In the genomic region with DNA sequence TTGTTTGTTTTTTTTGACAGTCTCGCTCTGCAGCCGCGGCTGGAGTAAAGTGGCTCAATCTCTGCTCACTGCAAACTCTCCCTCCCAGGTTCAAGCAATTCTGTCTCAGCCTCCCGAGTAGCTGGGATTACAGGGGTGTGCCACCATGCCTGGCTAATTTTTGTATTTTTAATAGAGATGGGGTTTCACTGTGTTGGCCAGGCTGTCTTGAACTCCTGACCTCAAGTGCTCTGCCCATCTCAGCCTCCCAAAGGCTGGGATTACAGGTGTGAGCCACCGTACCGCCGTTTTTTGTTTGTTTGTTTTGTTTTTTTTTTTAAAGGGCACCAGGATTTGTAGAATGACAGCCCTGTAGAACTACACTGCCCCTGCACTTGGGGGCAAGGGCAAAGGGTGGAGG, we compare ENCODE assay signal across 6 cellular contexts. TPM values are rescaled to one million over a fixed set of nuclear protein-coding genes. Genes with fewer than 3 reads are reported as not detected.
A peak's percentile ranks its signal among the peaks of the same experiment; 100 is the strongest.
DNase-seq lines count a peak whose midpoint lies in the region; ATAC-seq and TF ChIP-seq lines count a peak whose summit lies in the region.
"Not testable (repeated sequence)": the region's sequence is repeated elsewhere in the genome, so short reads cannot be mapped to it uniquely, and the experiment has no call there.

No MANE protein-coding gene starts in this region.

- H4K8ac ChIP-seq in mesendoderm (ENCODE audit: low read depth, low read length), result not testable (repeated sequence)

- H3K4me3 ChIP-seq in Caco-2 (ENCODE audit: low read depth, low read length); mesendoderm (ENCODE audit: low read length): not testable (repeated sequence)

- not testable (repeated sequence) for H4K5ac ChIP-seq in mesendoderm (ENCODE audit: low read length)

- H3K27me3 ChIP-seq in Caco-2 (replicated peaks; ENCODE audit: control insufficient read depth, insufficient read depth, low read length); mesendoderm (ENCODE audit: insufficient read depth, low read length, poor library complexity): not testable (repeated sequence)

- peak overlapping the region; percentile 8 for H2BK120ac ChIP-seq in mesendoderm (ENCODE audit: low read depth, low read length)

- CTCF ChIA-PET in Caco-2 (lab: Charles Lee), result interaction anchor here (2.9 kb wide), 1 partner anchor 16 kb away, joined by 12 read pairs; the partner anchor contains the start of gene SPSB2
- CTCF ChIA-PET in WTC11 (lab: Charles Lee), result not testable (repeated sequence)

- H3K79me2 ChIP-seq in mesendoderm (ENCODE audit: control insufficient read depth, insufficient read depth, low read length), result not testable (repeated sequence)

- not testable (repeated sequence) for H3K36me3 ChIP-seq in Caco-2 (ENCODE audit: control insufficient read depth, insufficient read depth, low read length); mesendoderm (ENCODE audit: control insufficient read depth, insufficient read depth, low read length)

- not testable (repeated sequence) for H3K9me3 Mint-ChIP-seq in Caco-2 (ENCODE audit: unreplicated experiment); WTC11; activated naive CD4-positive, alpha-beta T cell treated with anti-CD3 and anti-CD28 coated beads, Interleukin-2, amount 50 U/mL, for 24 hours; progenitor cell of endocrine pancreas (ENCODE audit: low read depth)

- H3K4me1 Mint-ChIP-seq in Caco-2 (ENCODE audit: low read depth, unreplicated experiment) (peaks cover 21% of the 10 kb centered on the region), WTC11 (peaks cover 48% of the 10 kb centered on the region), progenitor cell of endocrine pancreas (ENCODE audit: low read depth) (peaks cover 34% of the 10 kb centered on the region)
- peaks cover 12% of the 10 kb centered on the region for H3K4me1 Mint-ChIP-seq in activated naive CD4-positive, alpha-beta T cell treated with anti-CD3 and anti-CD28 coated beads, Interleukin-2, amount 50 U/mL, for 24 hours

- H3K9me3 ChIP-seq in Caco-2, result not testable (repeated sequence)

- H3K18ac ChIP-seq in mesendoderm (ENCODE audit: low read length), result not testable (repeated sequence)

- DNase-seq in Caco-2; WTC11 (ENCODE audit: low spot score); mesendoderm; progenitor cell of endocrine pancreas (ENCODE audit: low spot score, unreplicated experiment): not testable (repeated sequence)
- DNase-seq in Right ventricle myocardium superior, result peak; percentile 1

- not testable (repeated sequence) for H3K23ac ChIP-seq in mesendoderm (ENCODE audit: low read length)

- H2AK5ac ChIP-seq in mesendoderm (ENCODE audit: low read length), result not testable (repeated sequence)

- peaks cover 68% of the 10 kb centered on the region for H3K36me3 Mint-ChIP-seq in Caco-2 (ENCODE audit: insufficient read depth, unreplicated experiment)
- H3K36me3 Mint-ChIP-seq in WTC11; activated naive CD4-positive, alpha-beta T cell treated with anti-CD3 and anti-CD28 coated beads, Interleukin-2, amount 50 U/mL, for 24 hours: not testable (repeated sequence)
- peaks cover 12% of the 10 kb centered on the region for H3K36me3 Mint-ChIP-seq in progenitor cell of endocrine pancreas (ENCODE audit: insufficient read depth)

- not testable (repeated sequence) for H2BK15ac ChIP-seq in mesendoderm (replicated peaks; ENCODE audit: low read depth)

- H3K4me2 ChIP-seq in mesendoderm (ENCODE audit: low read length), result not testable (repeated sequence)

- not testable (repeated sequence) for H3K79me1 ChIP-seq in mesendoderm (ENCODE audit: low read length)

- not testable (repeated sequence) for H3K4me3 Mint-ChIP-seq in Caco-2 (ENCODE audit: unreplicated experiment); WTC11; activated naive CD4-positive, alpha-beta T cell treated with anti-CD3 and anti-CD28 coated beads, Interleukin-2, amount 50 U/mL, for 24 hours; progenitor cell of endocrine pancreas (ENCODE audit: low read depth)

- H3K27ac Mint-ChIP-seq in Caco-2 (ENCODE audit: unreplicated experiment) (peak overlapping the region; percentile 96), WTC11 (peak overlapping the region; percentile 61; the same call in 1 of the 2 replicates), progenitor cell of endocrine pancreas (peak overlapping the region; percentile 100)
- H3K27ac Mint-ChIP-seq in activated naive CD4-positive, alpha-beta T cell treated with anti-CD3 and anti-CD28 coated beads, Interleukin-2, amount 50 U/mL, for 24 hours, result peak overlapping the region; percentile 35

- H3K4me1 ChIP-seq in Caco-2, result peaks cover 50% of the 10 kb centered on the region
- H3K4me1 ChIP-seq in mesendoderm (ENCODE audit: control insufficient read depth, low read depth, low read length), result not testable (repeated sequence)

- intact Hi-C loops in Caco-2 (cut with micrococcal nuclease; ENCODE audit: unreplicated experiment); Right ventricle myocardium superior (cut with DNase I): not testable (repeated sequence)

- H3K27ac ChIP-seq in mesendoderm (ENCODE audit: low read depth, low read length), result not testable (repeated sequence)

- BruUV-seq in Caco-2 (replicated peaks; lab: Mats Ljungman, UMichigan), result not testable (repeated sequence)

- not testable (repeated sequence) for TF ChIP-seq CTCF in Caco-2 (IDR thresholded peaks at IDR 0.05; ENCODE audit: insufficient read depth in 1 of 2, low read depth in 1 of 2, low read length in 1 of 2, severe bottlenecking in 1 of 2, unreplicated experiment in 1 of 2); WTC11 (IDR thresholded peaks at IDR 0.05); progenitor cell of endocrine pancreas (IDR thresholded peaks at IDR 0.05; ENCODE audit: unreplicated experiment)

- WGBS in mesendoderm (ENCODE audit: extremely low coverage, insufficient coverage, low lambda C conversion rate), result no CpG with 5 or more reads among the region's 7 CpGs

- POLR2A ChIA-PET in Caco-2 (lab: Charles Lee); WTC11 (lab: Charles Lee): not testable (repeated sequence)

- not testable (repeated sequence) for H3K56ac ChIP-seq in mesendoderm (ENCODE audit: low read length)

- H3K4ac ChIP-seq in mesendoderm (ENCODE audit: low read depth, low read length), result not testable (repeated sequence)

- not testable (repeated sequence) for H3K27me3 Mint-ChIP-seq in Caco-2 (ENCODE audit: insufficient read depth, unreplicated experiment); WTC11 (ENCODE audit: low read depth); activated naive CD4-positive, alpha-beta T cell treated with anti-CD3 and anti-CD28 coated beads, Interleukin-2, amount 50 U/mL, for 24 hours; progenitor cell of endocrine pancreas

- H3K9ac ChIP-seq in mesendoderm (ENCODE audit: low read length), result not testable (repeated sequence)

- not testable (repeated sequence) for H2BK5ac ChIP-seq in mesendoderm (ENCODE audit: low read length)

- not testable (repeated sequence) for ATAC-seq in WTC11; Right ventricle myocardium superior (ENCODE audit: poor library complexity)

RNA-seq across cellular contexts. Expression of gene SPSB2, which starts 15.7 kb away (rescaled TPM):
- 23.7 and 24.7 TPM in 2 replicates for total RNA-seq in Caco-2 (2022)
- 21.2 to 25.5 TPM (median 22.7 TPM) in 3 replicates for total RNA-seq in WTC11 (2021)
- total RNA-seq in Right ventricle myocardium superior, result 3.2 TPM
- 6.0 TPM for polyA plus RNA-seq in mesendoderm (2013, experiment 1 of 2)
- 5.3 TPM for polyA plus RNA-seq in mesendoderm (2013, experiment 2 of 2)
- 11.7 and 15.7 TPM in 2 replicates for total RNA-seq in progenitor cell of endocrine pancreas

RNA-seq across cellular contexts. Expression of gene LRRC23, which starts 15.8 kb away (rescaled TPM):
- total RNA-seq in Caco-2 (2022) (7.8 and 8.6 TPM in 2 replicates), WTC11 (2021) (3.1 to 5.3 TPM (median 4.9 TPM) in 3 replicates), Right ventricle myocardium superior (8.2 TPM), progenitor cell of endocrine pancreas (20.7 and 21.5 TPM in 2 replicates)
- 1.2 TPM for polyA plus RNA-seq in mesendoderm (2013, experiment 1 of 2)
- 1.3 TPM for polyA plus RNA-seq in mesendoderm (2013, experiment 2 of 2)

RNA-seq across cellular contexts. Expression of gene TPI1, which starts 21.5 kb away (rescaled TPM):
- total RNA-seq in Caco-2 (2022), result 1,141 and 1,254 TPM in 2 replicates
- total RNA-seq in WTC11 (2021), result 1,045 to 1,242 TPM (median 1,195 TPM) in 3 replicates
- 804 TPM for total RNA-seq in Right ventricle myocardium superior
- 727 TPM for polyA plus RNA-seq in mesendoderm (2013, experiment 1 of 2)
- 759 TPM for polyA plus RNA-seq in mesendoderm (2013, experiment 2 of 2)
- 498 and 505 TPM in 2 replicates for total RNA-seq in progenitor cell of endocrine pancreas

RNA-seq across cellular contexts. Expression of gene ENO2, which starts 25.6 kb away (rescaled TPM):
- total RNA-seq in Caco-2 (2022) (23.2 and 25.3 TPM in 2 replicates), WTC11 (2021) (118 to 170 TPM (median 165 TPM) in 3 replicates), Right ventricle myocardium superior (7.4 TPM), progenitor cell of endocrine pancreas (77.9 and 79.0 TPM in 2 replicates)
- 12.1 TPM for polyA plus RNA-seq in mesendoderm (2013, experiment 1 of 2)
- 12.4 TPM for polyA plus RNA-seq in mesendoderm (2013, experiment 2 of 2)

RNA-seq across cellular contexts. Expression of gene USP5, which starts 36.8 kb away (rescaled TPM):
- total RNA-seq in Caco-2 (2022) (226 and 230 TPM in 2 replicates), WTC11 (2021) (141 to 158 TPM (median 149 TPM) in 3 replicates), Right ventricle myocardium superior (63.0 TPM), progenitor cell of endocrine pancreas (183 and 185 TPM in 2 replicates)
- 86.8 TPM for polyA plus RNA-seq in mesendoderm (2013, experiment 1 of 2)
- polyA plus RNA-seq in mesendoderm (2013, experiment 2 of 2), result 87.0 TPM

Comparison
In these comparisons a context has a peak if more than half of its experiments do, and no peak if none do; other contexts are left out.
1. H3K27ac Mint-ChIP-seq: peak in every context shown above with its lines; median percentile 100 in progenitor cell of endocrine pancreas; 96 in Caco-2; 61 in WTC11; 35 in activated naive CD4-positive, alpha-beta T cell treated with anti-CD3 and anti-CD28 coated beads, Interleukin-2, amount 50 U/mL, for 24 hours.